8 cellular contexts compared by ENCODE assay signal in the genomic region with DNA sequence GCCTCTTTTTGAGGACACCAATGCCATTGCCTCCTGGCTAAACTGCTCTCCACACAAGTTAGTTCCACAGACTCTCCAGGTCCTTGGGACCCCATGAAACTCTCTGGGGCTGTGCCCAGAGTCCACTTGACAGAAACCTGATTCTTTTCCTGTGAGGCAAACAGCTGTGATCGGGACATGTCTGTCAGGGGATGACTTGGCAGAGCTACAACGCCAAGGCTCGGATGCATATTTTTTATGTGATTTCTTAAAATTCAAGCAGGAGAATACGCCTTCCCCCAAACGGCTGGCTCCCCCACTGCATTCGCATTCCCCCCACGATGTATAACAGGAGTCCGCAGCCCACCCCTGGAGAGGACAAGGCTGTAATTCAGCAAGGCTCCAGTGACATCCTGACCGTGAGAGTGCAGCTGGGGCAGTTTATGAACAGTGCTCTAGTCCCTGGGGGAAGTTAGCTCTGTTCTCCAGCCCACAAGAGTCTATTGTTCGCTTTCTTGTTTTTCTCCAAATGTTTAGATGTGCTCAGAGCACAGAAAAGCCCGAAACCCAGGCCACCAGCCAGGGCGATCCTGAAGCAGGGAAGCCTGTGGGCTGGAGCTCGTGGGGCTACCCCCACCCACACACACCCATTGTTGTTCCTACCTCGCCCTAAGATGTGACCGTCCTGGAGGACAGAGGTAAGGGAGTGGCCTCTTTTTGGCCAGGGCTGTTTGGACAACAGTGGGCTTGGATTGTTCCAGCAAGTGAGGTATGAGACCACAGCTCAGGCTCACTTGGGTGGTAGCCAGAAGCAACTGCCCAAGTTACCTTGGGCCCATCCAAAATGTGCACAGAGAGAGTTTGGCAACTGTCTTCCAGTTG.
DNase-seq lines count a peak whose midpoint lies in the region; ATAC-seq and TF ChIP-seq lines count a peak whose summit lies in the region.

No MANE protein-coding gene starts in this region.

- TF ChIP-seq POLR2A in NB4 (IDR thresholded peaks at IDR 0.05; ENCODE audit: extremely low read depth, insufficient read length), result no peak

- H3K4me3 Mint-ChIP-seq in stimulated activated naive B cell treated with anti-CD40 and anti-IgM and Interleukin-4, amounts not matched to agents 10 μg/mL and 1 μg/mL and 100 μg/mL, for 72 hours, result peak overlapping the region; percentile 65 to 67
- H3K4me3 Mint-ChIP-seq in activated T-cell treated with anti-CD3 and anti-CD28 coated beads, Interleukin-2, amount 50 U/mL, for 72 hours, result no peak overlapping the region
- H3K4me3 Mint-ChIP-seq in activated naive CD8-positive, alpha-beta T cell treated with anti-CD3 and anti-CD28 coated beads for 36 hours, result no peak overlapping the region

- H3K9me3 ChIP-seq in lower lobe of right lung, result no peaks in the 10 kb centered on the region

- no peak for TF ChIP-seq CTCF in NB4 (IDR thresholded peaks at IDR 0.05; ENCODE audit: low read depth, low read length)
- no peak for TF ChIP-seq CTCF in choroid plexus epithelial cell (conservative IDR thresholded peaks at IDR 0.05; ENCODE audit: low read depth, low read length)
- TF ChIP-seq CTCF in lower lobe of right lung (IDR thresholded peaks at IDR 0.05), result no peak

- H3K27me3 Mint-ChIP-seq in stimulated activated naive B cell treated with anti-CD40 and anti-IgM and Interleukin-4, amounts not matched to agents 10 μg/mL and 1 μg/mL and 100 μg/mL, for 72 hours, result no peaks in the 10 kb centered on the region
- no peaks in the 10 kb centered on the region for H3K27me3 Mint-ChIP-seq in activated T-cell treated with anti-CD3 and anti-CD28 coated beads, Interleukin-2, amount 50 U/mL, for 72 hours (ENCODE audit: low read depth)
- H3K27me3 Mint-ChIP-seq in activated naive CD8-positive, alpha-beta T cell treated with anti-CD3 and anti-CD28 coated beads for 36 hours, result no peaks in the 10 kb centered on the region

- H3K9me3 Mint-ChIP-seq in stimulated activated naive B cell treated with anti-CD40 and anti-IgM and Interleukin-4, amounts not matched to agents 10 μg/mL and 1 μg/mL and 100 μg/mL, for 72 hours, result no peaks in the 10 kb centered on the region
- H3K9me3 Mint-ChIP-seq in activated T-cell treated with anti-CD3 and anti-CD28 coated beads, Interleukin-2, amount 50 U/mL, for 72 hours, result no peaks in the 10 kb centered on the region
- no peaks in the 10 kb centered on the region for H3K9me3 Mint-ChIP-seq in activated naive CD8-positive, alpha-beta T cell treated with anti-CD3 and anti-CD28 coated beads for 36 hours

- H3K27ac ChIP-seq in lower lobe of right lung, result peak overlapping the region; percentile 65

- H3K4me1 Mint-ChIP-seq in stimulated activated naive B cell treated with anti-CD40 and anti-IgM and Interleukin-4, amounts not matched to agents 10 μg/mL and 1 μg/mL and 100 μg/mL, for 72 hours, result peaks cover 14 to 27% of the 10 kb centered on the region in 2 donors
- H3K4me1 Mint-ChIP-seq in activated T-cell treated with anti-CD3 and anti-CD28 coated beads, Interleukin-2, amount 50 U/mL, for 72 hours (ENCODE audit: low read depth), result peaks cover 16% of the 10 kb centered on the region
- H3K4me1 Mint-ChIP-seq in activated naive CD8-positive, alpha-beta T cell treated with anti-CD3 and anti-CD28 coated beads for 36 hours, result peaks cover 9% of the 10 kb centered on the region

- H3K27ac Mint-ChIP-seq in stimulated activated naive B cell treated with anti-CD40 and anti-IgM and Interleukin-4, amounts not matched to agents 10 μg/mL and 1 μg/mL and 100 μg/mL, for 72 hours, result peak overlapping the region; percentile 81
- H3K27ac Mint-ChIP-seq in activated T-cell treated with anti-CD3 and anti-CD28 coated beads, Interleukin-2, amount 50 U/mL, for 72 hours, result no peak overlapping the region
- no peak overlapping the region for H3K27ac Mint-ChIP-seq in activated naive CD8-positive, alpha-beta T cell treated with anti-CD3 and anti-CD28 coated beads for 36 hours

- no peak for ATAC-seq in lower lobe of right lung
- peak; percentile 84 for ATAC-seq in stimulated activated naive B cell treated with anti-CD40 and anti-IgM and Interleukin-4, amounts not matched to agents 10 μg/mL and 1 μg/mL and 100 μg/mL, for 72 hours (replicated peaks)
- no peak for ATAC-seq in activated T-cell treated with anti-CD3 and anti-CD28 coated beads, Interleukin-2, amount 50 U/mL, for 72 hours (replicated peaks in 1 of 2)

- no peak overlapping the region for H3K4me3 ChIP-seq in NB4 (ENCODE audit: low read depth, low read length)
- no peak overlapping the region for H3K4me3 ChIP-seq in choroid plexus epithelial cell (ENCODE audit: low read depth, low read length)
- H3K4me3 ChIP-seq in lower lobe of right lung, result no peak overlapping the region

- H3K27me3 ChIP-seq in lower lobe of right lung (ENCODE audit: low read depth), result no peaks in the 10 kb centered on the region

- no peaks in the 10 kb centered on the region for H3K36me3 ChIP-seq in lower lobe of right lung

- intact Hi-C loops in lower lobe of right lung (cut with DNase I), result no loop called here

- peak; percentile 14 for DNase-seq in NB4 (ENCODE audit: low read depth)
- peak; percentile 34 for DNase-seq in choroid plexus epithelial cell (ENCODE audit: low read depth)
- no peak for DNase-seq in lower lobe of right lung
- peak; percentile 23 for DNase-seq in stimulated activated naive B cell treated with anti-CD40 and anti-IgM and Interleukin-4, amounts not matched to agents 10 μg/mL and 1 μg/mL and 100 μg/mL, for 72 hours
- no peak for DNase-seq in activated T-cell treated with anti-CD3 and anti-CD28 coated beads, Interleukin-2, amount 50 U/mL, for 72 hours
- DNase-seq in activated CD4-positive, alpha-beta T cell treated with anti-CD3 and anti-CD28 coated beads, Interleukin-2, amount 50 U/mL, for 48 hours, result no peak
- no peak for DNase-seq in SKM-1 treated with dmso at 0.1 percent for 144 hours (lab: John Stamatoyannopoulos, UW; ENCODE audit: unreplicated experiment)
- DNase-seq in activated naive CD8-positive, alpha-beta T cell treated with anti-CD3 and anti-CD28 coated beads for 36 hours, result no peak

- no peaks in the 10 kb centered on the region for H3K36me3 Mint-ChIP-seq in stimulated activated naive B cell treated with anti-CD40 and anti-IgM and Interleukin-4, amounts not matched to agents 10 μg/mL and 1 μg/mL and 100 μg/mL, for 72 hours
- H3K36me3 Mint-ChIP-seq in activated T-cell treated with anti-CD3 and anti-CD28 coated beads, Interleukin-2, amount 50 U/mL, for 72 hours (ENCODE audit: insufficient read depth in 2 of 2), result no peaks in the 10 kb centered on the region
- no peaks in the 10 kb centered on the region for H3K36me3 Mint-ChIP-seq in activated naive CD8-positive, alpha-beta T cell treated with anti-CD3 and anti-CD28 coated beads for 36 hours

- H3K4me1 ChIP-seq in lower lobe of right lung, result peaks cover 42% of the 10 kb centered on the region

Comparison
In these comparisons a context has a peak if more than half of its experiments do, and no peak if none do; other contexts are left out.
1. DNase-seq: peak in NB4 (single experiment), choroid plexus epithelial cell (single experiment) and stimulated activated naive B cell treated with anti-CD40 and anti-IgM and Interleukin-4, amounts not matched to agents 10 μg/mL and 1 μg/mL and 100 μg/mL, for 72 hours (single experiment); none in lower lobe of right lung (single experiment), activated T-cell treated with anti-CD3 and anti-CD28 coated beads, Interleukin-2, amount 50 U/mL, for 72 hours (0 of 2), activated CD4-positive, alpha-beta T cell treated with anti-CD3 and anti-CD28 coated beads, Interleukin-2, amount 50 U/mL, for 48 hours (0 of 2), SKM-1 treated with dmso at 0.1 percent for 144 hours (single experiment) and activated naive CD8-positive, alpha-beta T cell treated with anti-CD3 and anti-CD28 coated beads for 36 hours (single experiment).
2. ATAC-seq: peak in stimulated activated naive B cell treated with anti-CD40 and anti-IgM and Interleukin-4, amounts not matched to agents 10 μg/mL and 1 μg/mL and 100 μg/mL, for 72 hours (2 of 2); none in lower lobe of right lung (0 of 2) and activated T-cell treated with anti-CD3 and anti-CD28 coated beads, Interleukin-2, amount 50 U/mL, for 72 hours (0 of 2).
3. H3K4me3 Mint-ChIP-seq: peak in stimulated activated naive B cell treated with anti-CD40 and anti-IgM and Interleukin-4, amounts not matched to agents 10 μg/mL and 1 μg/mL and 100 μg/mL, for 72 hours (2 of 2); none in activated T-cell treated with anti-CD3 and anti-CD28 coated beads, Interleukin-2, amount 50 U/mL, for 72 hours (0 of 2) and activated naive CD8-positive, alpha-beta T cell treated with anti-CD3 and anti-CD28 coated beads for 36 hours (single experiment).